Comparison of ENCODE assay signal across 1 cellular context in genomic region chr2:172095146-172095904, GRCh38.
TF ChIP-seq lines count a peak whose summit lies in the region.

No MANE protein-coding gene starts in this region.

TF ChIP-seq in HepG2, 621 proteins besides CTCF, POLR2A, EP300 and RAD21 (continued from another document and continues in another):
- TF ChIP-seq PITX1 (CRISPR knock-in tag; IDR thresholded peaks at IDR 0.05), result no peak
- peak; percentile 93 for TF ChIP-seq UBTF (CRISPR knock-in tag; IDR thresholded peaks at IDR 0.05)
- no peak for TF ChIP-seq PCBP2 (optimal IDR thresholded peaks at IDR 0.05; ENCODE audit: low read depth, low read length, poor library complexity, severe bottlenecking)
- no peak for TF ChIP-seq THAP7 (CRISPR knock-in tag; IDR thresholded peaks at IDR 0.05)
- no peak for TF ChIP-seq ZNF282 (IDR thresholded peaks at IDR 0.05; ENCODE audit: partially characterized antibody)
- no peak for TF ChIP-seq ZFP41 (CRISPR knock-in tag; IDR thresholded peaks at IDR 0.05; ENCODE audit: borderline replicate concordance)
- no peak for TF ChIP-seq ZFP62 (CRISPR knock-in tag; IDR thresholded peaks at IDR 0.05)
- TF ChIP-seq MXD4 (CRISPR knock-in tag; IDR thresholded peaks at IDR 0.05), result no peak
- TF ChIP-seq KDM1A (CRISPR knock-in tag; IDR thresholded peaks at IDR 0.05), result no peak
- no peak for TF ChIP-seq TRIM24 (CRISPR knock-in tag; IDR thresholded peaks at IDR 0.05)
- no peak for TF ChIP-seq RFXAP (CRISPR knock-in tag; IDR thresholded peaks at IDR 0.05; ENCODE audit: borderline replicate concordance)
- no peak for TF ChIP-seq SRSF1 (optimal IDR thresholded peaks at IDR 0.05; ENCODE audit: low read depth, low read length)
- TF ChIP-seq MIXL1 (CRISPR knock-in tag; IDR thresholded peaks at IDR 0.05), result no peak
- no peak for TF ChIP-seq ZNF160 (CRISPR knock-in tag; IDR thresholded peaks at IDR 0.05)
- no peak for TF ChIP-seq ZNF569 (CRISPR knock-in tag; IDR thresholded peaks at IDR 0.05; ENCODE audit: borderline replicate concordance)
- TF ChIP-seq ZNF280B (CRISPR knock-in tag; IDR thresholded peaks at IDR 0.05; ENCODE audit: borderline replicate concordance), result peak; percentile 40; the same call in 1 of the 2 replicates
- TF ChIP-seq SMYD3 (CRISPR knock-in tag; IDR thresholded peaks at IDR 0.05), result no peak
- no peak; the same call in 1 of the 2 replicates for TF ChIP-seq ZFY (CRISPR knock-in tag; IDR thresholded peaks at IDR 0.05)
- no peak for TF ChIP-seq BHLHE40 (IDR thresholded peaks at IDR 0.05; ENCODE audit: low read length)
- TF ChIP-seq NFE2 (CRISPR knock-in tag; IDR thresholded peaks at IDR 0.05), result no peak
- no peak for TF ChIP-seq TOPORS (CRISPR knock-in tag; IDR thresholded peaks at IDR 0.05)
- no peak for TF ChIP-seq ZNF670 (CRISPR knock-in tag; IDR thresholded peaks at IDR 0.05; ENCODE audit: borderline replicate concordance)
- no peak for TF ChIP-seq ZKSCAN5 (CRISPR knock-in tag; IDR thresholded peaks at IDR 0.05)
- TF ChIP-seq POLR2AphosphoS2 (IDR thresholded peaks at IDR 0.05; ENCODE audit: low read depth, low read length), result no peak
- no peak for TF ChIP-seq ZNF792 (CRISPR knock-in tag; IDR thresholded peaks at IDR 0.05)
- TF ChIP-seq ZFP1 (CRISPR knock-in tag; IDR thresholded peaks at IDR 0.05), result no peak
- TF ChIP-seq ZNF512B (CRISPR knock-in tag; IDR thresholded peaks at IDR 0.05; ENCODE audit: borderline replicate concordance), result peak; percentile 97
- TF ChIP-seq SOX6 (IDR thresholded peaks at IDR 0.05), result no peak
- TF ChIP-seq SOX6 (CRISPR knock-in tag; IDR thresholded peaks at IDR 0.05), result 0 out of 2 replicates have a peak, but pooled peaks have one; percentile 27
- no peak for TF ChIP-seq ZNF260 (CRISPR knock-in tag; IDR thresholded peaks at IDR 0.05; ENCODE audit: borderline replicate concordance, low read depth)
- TF ChIP-seq ZNF136 (CRISPR knock-in tag; IDR thresholded peaks at IDR 0.05; ENCODE audit: low read depth), result no peak
- TF ChIP-seq IRF9 (CRISPR knock-in tag; IDR thresholded peaks at IDR 0.05; ENCODE audit: borderline replicate concordance), result no peak
- TF ChIP-seq GMEB1 (CRISPR knock-in tag; IDR thresholded peaks at IDR 0.05; ENCODE audit: borderline replicate concordance), result no peak
- TF ChIP-seq ZNF770 (CRISPR knock-in tag; IDR thresholded peaks at IDR 0.05), result peak; percentile 72
- no peak for TF ChIP-seq ZSCAN20 (CRISPR knock-in tag; IDR thresholded peaks at IDR 0.05; ENCODE audit: borderline replicate concordance)
- no peak for TF ChIP-seq MAFF (IDR thresholded peaks at IDR 0.05; ENCODE audit: low read depth, low read length)
- TF ChIP-seq MYPOP (CRISPR knock-in tag; IDR thresholded peaks at IDR 0.05), result peak; percentile 74
- TF ChIP-seq ATAD3A (CRISPR knock-in tag; IDR thresholded peaks at IDR 0.05), result no peak
- TF ChIP-seq RNF2 (conservative IDR thresholded peaks at IDR 0.05; ENCODE audit: low read depth), result 0 out of 2 replicates have a peak, but pooled peaks have one; percentile 13
- TF ChIP-seq NFE2L1 (CRISPR knock-in tag; IDR thresholded peaks at IDR 0.05; ENCODE audit: borderline replicate concordance), result no peak
- TF ChIP-seq NFE2L2 (IDR thresholded peaks at IDR 0.05; ENCODE audit: low read length), result no peak
- TF ChIP-seq CREM (IDR thresholded peaks at IDR 0.05), result no peak
- no peak for TF ChIP-seq CREM (CRISPR knock-in tag; IDR thresholded peaks at IDR 0.05)
- TF ChIP-seq KAT7 (CRISPR knock-in tag; IDR thresholded peaks at IDR 0.05; ENCODE audit: borderline replicate concordance), result no peak
- TF ChIP-seq GTF3A (CRISPR knock-in tag; conservative IDR thresholded peaks at IDR 0.05), result 0 out of 2 replicates have a peak, but pooled peaks have one; percentile 29
- TF ChIP-seq ZNF597 (CRISPR knock-in tag; IDR thresholded peaks at IDR 0.05), result no peak
- no peak for TF ChIP-seq ZNF382 (CRISPR knock-in tag; IDR thresholded peaks at IDR 0.05; ENCODE audit: borderline replicate concordance)
- TF ChIP-seq ZNF570 (CRISPR knock-in tag; IDR thresholded peaks at IDR 0.05; ENCODE audit: borderline replicate concordance), result no peak
- no peak for TF ChIP-seq SP4 (CRISPR knock-in tag; IDR thresholded peaks at IDR 0.05)
- no peak for TF ChIP-seq ERF (CRISPR knock-in tag; IDR thresholded peaks at IDR 0.05)
- no peak for TF ChIP-seq FOSL1 (CRISPR knock-in tag; IDR thresholded peaks at IDR 0.05; ENCODE audit: borderline replicate concordance)
- peak; percentile 10; the same call in 1 of the 2 replicates for TF ChIP-seq ZNF580 (CRISPR knock-in tag; IDR thresholded peaks at IDR 0.05; ENCODE audit: borderline replicate concordance, low read depth)
- no peak for TF ChIP-seq ZNF503 (CRISPR knock-in tag; IDR thresholded peaks at IDR 0.05)
- TF ChIP-seq SMAD9 (CRISPR knock-in tag; IDR thresholded peaks at IDR 0.05), result no peak
- no peak for TF ChIP-seq MEF2D (CRISPR knock-in tag; IDR thresholded peaks at IDR 0.05)
